ENCODE assay signal across 29 cellular contexts in the genomic region with DNA sequence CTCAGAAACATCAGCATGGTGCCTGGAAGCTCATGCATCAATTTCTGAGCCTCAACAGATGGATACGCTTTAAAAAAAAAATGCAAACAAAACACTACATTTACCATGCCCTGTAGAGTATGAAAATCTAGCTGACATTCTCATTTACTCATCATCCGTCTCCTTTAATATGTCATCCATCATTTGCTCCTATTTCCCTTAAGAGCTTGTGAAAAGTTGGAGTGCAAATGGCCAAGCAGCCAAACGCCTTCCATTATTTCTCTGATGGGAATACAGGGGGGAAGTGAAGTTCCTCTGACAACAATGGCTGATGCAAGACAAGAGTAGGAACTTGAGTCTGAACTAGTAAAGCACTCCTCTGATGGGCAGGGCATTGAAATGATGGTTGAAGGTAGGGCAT.
"Had no signal": no experiment of that assay in that cellular context is flagged by ENCODE, and none has a peak within 500 bp of the region (broad histone marks: within the 10 kb centered on the region; RNA-seq: fewer than 3 reads in every experiment).

No MANE protein-coding gene starts in this region.

- H3K4me3 Mint-ChIP-seq: activated CD4-positive, alpha-beta memory T cell treated with anti-CD3 and anti-CD28 coated beads, Interleukin-2, amount 10 ng/mL, durations not matched to agents 7 days and 5 days; activated CD4-positive, alpha-beta T cell treated with anti-CD3 and anti-CD28 coated beads, Interleukin-2, amount 10 ng/mL, durations not matched to agents 7 days and 5 days; activated naive CD4-positive, alpha-beta T cell treated with anti-CD3 and anti-CD28 coated beads for 36 hours; activated naive CD4-positive, alpha-beta T cell treated with anti-CD3 and anti-CD28 coated beads, Interleukin-2, amount 50 U/mL, for 24 hours; activated naive CD8-positive, alpha-beta T cell treated with anti-CD3 and anti-CD28 coated beads for 36 hours; activated naive CD8-positive, alpha-beta T cell treated with anti-CD3 and anti-CD28 coated beads, Interleukin-2, amount 50 U/mL, for 24 hours; activated T-cell treated with anti-CD3 and anti-CD28 coated beads, Interleukin-2, amount 50 U/mL, for 24 hours; activated T-cell treated with anti-CD3 and anti-CD28 coated beads, Interleukin-2, amount 50 U/mL, for 72 hours; activated T-helper 17 cell treated with anti-CD3 and anti-CD28 coated beads, Interleukin-2, amount 50 U/mL, for 72 hours; WTC11 had no signal

- H3K36me3 ChIP-seq: adrenal gland, cardiac muscle cell, colonic mucosa had no signal

- H3K9me3 Mint-ChIP-seq: activated CD4-positive, alpha-beta memory T cell treated with anti-CD3 and anti-CD28 coated beads, Interleukin-2, amount 10 ng/mL, durations not matched to agents 7 days and 5 days; activated CD4-positive, alpha-beta T cell treated with anti-CD3 and anti-CD28 coated beads, Interleukin-2, amount 10 ng/mL, durations not matched to agents 7 days and 5 days; activated naive CD4-positive, alpha-beta T cell treated with anti-CD3 and anti-CD28 coated beads for 36 hours; activated naive CD8-positive, alpha-beta T cell treated with anti-CD3 and anti-CD28 coated beads for 36 hours; activated naive CD8-positive, alpha-beta T cell treated with anti-CD3 and anti-CD28 coated beads, Interleukin-2, amount 50 U/mL, for 24 hours; activated T-cell treated with anti-CD3 and anti-CD28 coated beads, Interleukin-2, amount 50 U/mL, for 72 hours; activated T-helper 17 cell treated with anti-CD3 and anti-CD28 coated beads, Interleukin-2, amount 50 U/mL, for 72 hours; WTC11 had no signal

- H3K4me1 Mint-ChIP-seq: activated CD4-positive, alpha-beta memory T cell treated with anti-CD3 and anti-CD28 coated beads, Interleukin-2, amount 10 ng/mL, durations not matched to agents 7 days and 5 days; activated CD4-positive, alpha-beta T cell treated with anti-CD3 and anti-CD28 coated beads, Interleukin-2, amount 10 ng/mL, durations not matched to agents 7 days and 5 days; activated naive CD4-positive, alpha-beta T cell treated with anti-CD3 and anti-CD28 coated beads, Interleukin-2, amount 50 U/mL, for 24 hours; activated naive CD8-positive, alpha-beta T cell treated with anti-CD3 and anti-CD28 coated beads for 36 hours; activated naive CD8-positive, alpha-beta T cell treated with anti-CD3 and anti-CD28 coated beads, Interleukin-2, amount 50 U/mL, for 24 hours; activated T-helper 17 cell treated with anti-CD3 and anti-CD28 coated beads, Interleukin-2, amount 50 U/mL, for 72 hours had no signal

- H3K27me3 Mint-ChIP-seq: activated CD4-positive, alpha-beta memory T cell treated with anti-CD3 and anti-CD28 coated beads, Interleukin-2, amount 10 ng/mL, durations not matched to agents 7 days and 5 days; activated CD4-positive, alpha-beta T cell treated with anti-CD3 and anti-CD28 coated beads, Interleukin-2, amount 10 ng/mL, durations not matched to agents 7 days and 5 days; activated naive CD4-positive, alpha-beta T cell treated with anti-CD3 and anti-CD28 coated beads, Interleukin-2, amount 50 U/mL, for 24 hours; activated naive CD8-positive, alpha-beta T cell treated with anti-CD3 and anti-CD28 coated beads for 36 hours; activated naive CD8-positive, alpha-beta T cell treated with anti-CD3 and anti-CD28 coated beads, Interleukin-2, amount 50 U/mL, for 24 hours; activated T-cell treated with anti-CD3 and anti-CD28 coated beads, Interleukin-2, amount 50 U/mL, for 24 hours; activated T-helper 17 cell treated with anti-CD3 and anti-CD28 coated beads, Interleukin-2, amount 50 U/mL, for 72 hours had no signal

- H3K36me3 Mint-ChIP-seq: activated naive CD4-positive, alpha-beta T cell treated with anti-CD3 and anti-CD28 coated beads, Interleukin-2, amount 50 U/mL, for 24 hours; activated naive CD8-positive, alpha-beta T cell treated with anti-CD3 and anti-CD28 coated beads for 36 hours; WTC11 had no signal

- H3K27me3 ChIP-seq: adrenal gland, body of pancreas, cardiac muscle cell, colonic mucosa had no signal

- H3K27ac ChIP-seq: adrenal gland, body of pancreas, cardiac muscle cell, colonic mucosa, VCaP had no signal

- H3K4me3 ChIP-seq: adrenal gland, body of pancreas, cardiac muscle cell, colonic mucosa had no signal

- H3K9me3 ChIP-seq: adrenal gland, body of pancreas, colonic mucosa had no signal

- H3K27ac Mint-ChIP-seq: activated CD4-positive, alpha-beta memory T cell treated with anti-CD3 and anti-CD28 coated beads, Interleukin-2, amount 10 ng/mL, durations not matched to agents 7 days and 5 days; activated CD4-positive, alpha-beta T cell treated with anti-CD3 and anti-CD28 coated beads, Interleukin-2, amount 10 ng/mL, durations not matched to agents 7 days and 5 days; activated naive CD4-positive, alpha-beta T cell treated with anti-CD3 and anti-CD28 coated beads for 36 hours; activated naive CD4-positive, alpha-beta T cell treated with anti-CD3 and anti-CD28 coated beads, Interleukin-2, amount 50 U/mL, for 24 hours; activated naive CD8-positive, alpha-beta T cell treated with anti-CD3 and anti-CD28 coated beads for 36 hours; activated naive CD8-positive, alpha-beta T cell treated with anti-CD3 and anti-CD28 coated beads, Interleukin-2, amount 50 U/mL, for 24 hours; activated T-cell treated with anti-CD3 and anti-CD28 coated beads, Interleukin-2, amount 50 U/mL, for 24 hours; activated T-cell treated with anti-CD3 and anti-CD28 coated beads, Interleukin-2, amount 50 U/mL, for 72 hours; activated T-helper 17 cell treated with anti-CD3 and anti-CD28 coated beads, Interleukin-2, amount 50 U/mL, for 72 hours; WTC11 had no signal

- DNase-seq: activated CD4-positive, alpha-beta memory T cell treated with anti-CD3 and anti-CD28 coated beads, Interleukin-2, amount 10 ng/mL, durations not matched to agents 7 days and 5 days; activated CD4-positive, alpha-beta T cell treated with anti-CD3 and anti-CD28 coated beads for 1 hour; activated CD4-positive, alpha-beta T cell treated with anti-CD3 and anti-CD28 coated beads for 4 hours; activated CD4-positive, alpha-beta T cell treated with anti-CD3 and anti-CD28 coated beads, Interleukin-2, amount 10 ng/mL, durations not matched to agents 7 days and 5 days; activated CD4-positive, alpha-beta T cell treated with anti-CD3 and anti-CD28 coated beads, Interleukin-2, amount 50 U/mL, for 4 hours; activated CD8-positive, alpha-beta memory T cell treated with anti-CD3 and anti-CD28 coated beads, Interleukin-2, amount 50 U/mL, for 48 hours; activated effector memory CD4-positive, alpha-beta T cell treated with Interleukin-2 at 50 U/mL for 16 hours; activated naive CD4-positive, alpha-beta T cell treated with anti-CD3 and anti-CD28 coated beads for 36 hours; activated naive CD8-positive, alpha-beta T cell treated with anti-CD3 and anti-CD28 coated beads for 36 hours; activated naive CD8-positive, alpha-beta T cell treated with anti-CD3 and anti-CD28 coated beads, Interleukin-2, amount 50 U/mL, for 24 hours; activated T-cell treated with anti-CD3 and anti-CD28 coated beads for 4 hours; activated T-cell treated with anti-CD3 and anti-CD28 coated beads, Interleukin-2, amount 50 U/mL, for 24 hours; activated T-cell treated with anti-CD3 and anti-CD28 coated beads, Interleukin-2, amount 50 U/mL, for 72 hours; adrenal gland; amygdala; aorta; body of pancreas; central memory CD4-positive, alpha-beta T cell; cerebellar nuclear complex; colonic mucosa; effector CD8-positive, alpha-beta T cell; foreskin fibroblast; head of caudate nucleus; T-helper 2 cell had no signal

- H3K4me1 ChIP-seq: adrenal gland, body of pancreas, colonic mucosa had no signal
